In the genomic region with DNA sequence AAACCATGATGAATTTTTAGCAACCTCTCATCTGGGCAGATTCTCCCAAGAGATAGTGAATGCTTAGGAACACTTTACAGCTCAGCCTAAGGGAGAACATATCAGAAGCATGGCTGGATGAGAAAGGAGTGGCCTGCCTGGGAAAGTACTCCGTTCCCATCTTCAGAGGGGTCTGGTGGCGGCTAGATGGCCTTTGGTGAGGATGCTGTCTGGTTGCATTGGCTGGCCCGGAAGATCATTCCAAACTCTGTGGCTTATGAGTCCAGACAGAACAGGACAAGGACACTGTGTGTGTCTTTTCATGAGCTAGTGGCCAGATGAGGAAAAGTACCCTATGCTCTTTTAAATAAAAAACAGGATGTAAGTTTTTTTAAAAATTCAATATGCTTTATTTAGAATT, we compare ENCODE assay signal across 16 cellular contexts. TPM values are rescaled to one million over a fixed set of nuclear protein-coding genes. Genes with fewer than 3 reads are reported as not detected.
DNase-seq lines count a peak whose midpoint lies in the region; ATAC-seq, FAIRE-seq and TF ChIP-seq lines count a peak whose summit lies in the region.
"Had no signal": no experiment of that assay in that cellular context is flagged by ENCODE, and none has a peak within 500 bp of the region (broad histone marks: within the 10 kb centered on the region; RNA-seq: fewer than 3 reads in every experiment).

No MANE protein-coding gene starts in this region.

- H3K9me3 ChIP-seq in heart right ventricle (no peaks in the 10 kb centered on the region), thymus (ENCODE audit: control insufficient read depth) (no peaks in the 10 kb centered on the region), small intestine (ENCODE audit: control insufficient read depth, low read depth) (no peaks in the 10 kb centered on the region)
- H3K9me3 ChIP-seq: HAP-1 had no signal

- no peaks in the 10 kb centered on the region for H3K9me3 Mint-ChIP-seq in activated naive CD4-positive, alpha-beta T cell treated with anti-CD3 and anti-CD28 coated beads, Interleukin-2, amount 10 ng/mL, durations not matched to agents 7 days and 5 days
- H3K9me3 Mint-ChIP-seq in activated CD8-positive, alpha-beta T cell treated with anti-CD3 and anti-CD28 coated beads, Interleukin-2, amount 10 ng/mL, durations not matched to agents 7 days and 5 days (ENCODE audit: insufficient read depth) = no peaks in the 10 kb centered on the region

- FAIRE-seq in small intestine (lab: Jason Lieb, UNC) (no peak), GM12892 (lab: Jason Lieb, UNC) (no peak)

- POLR2A ChIA-PET in activated CD8-positive, alpha-beta T cell treated with anti-CD3 and anti-CD28 coated beads, Interleukin-2, amount 10 ng/mL, durations not matched to agents 7 days and 5 days (lab: Charles Lee) = interaction anchor here (1.0 kb wide), 2 partner anchors 52 to 374 kb away, joined by 3 read pairs; partner anchors contain the start of gene RCCD1

- CTCF ChIA-PET in activated naive CD4-positive, alpha-beta T cell treated with anti-CD3 and anti-CD28 coated beads, Interleukin-2, amount 10 ng/mL, durations not matched to agents 7 days and 5 days (lab: Charles Lee) = interaction anchor here (0.8 to 1.3 kb wide), 2 partner anchors 10 to 18 kb away, joined by 3 to 5 read pairs; no protein-coding TSS in a partner anchor
- CTCF ChIA-PET in activated CD8-positive, alpha-beta T cell treated with anti-CD3 and anti-CD28 coated beads, Interleukin-2, amount 10 ng/mL, durations not matched to agents 7 days and 5 days (lab: Charles Lee) = interaction anchor here (1.2 to 1.6 kb wide), 3 partner anchors 10 to 23 kb away, joined by 4 read pairs; no protein-coding TSS in a partner anchor

- H3K27ac ChIP-seq in heart right ventricle = peak overlapping the region in 8 of 10 donors; percentile 3 to 72 (median 30)
- H3K27ac ChIP-seq in thymus (ENCODE audit: low read depth) = peak overlapping the region; percentile 53
- H3K27ac ChIP-seq in small intestine (ENCODE audit: low read depth in 1 of 2, low read length in 1 of 2) = peak overlapping the region in 1 of 2 donors; percentile 46
- H3K27ac ChIP-seq: epithelial cell of prostate, RWPE1 had no signal

- H3K4me1 ChIP-seq in heart right ventricle (peaks cover 15 to 76% (median 58%) of the 10 kb centered on the region in 9 donors), thymus (ENCODE audit: control insufficient read depth, insufficient read depth, low read length) (peaks cover 14% of the 10 kb centered on the region), small intestine (ENCODE audit: control insufficient read depth in 2 of 2, insufficient read depth in 1 of 2, low read depth in 1 of 2, low read length in 1 of 2) (no peaks in the 10 kb centered on the region)

- no peak for TF ChIP-seq POLR2A in GM12892 (IDR thresholded peaks at IDR 0.05; ENCODE audit: low read depth, low read length)

- no peak for DNase-seq in activated naive CD4-positive, alpha-beta T cell treated with anti-CD3 and anti-CD28 coated beads, Interleukin-2, amount 10 ng/mL, durations not matched to agents 7 days and 5 days
- DNase-seq in activated naive CD4-positive, alpha-beta T cell treated with anti-CD3 and anti-CD28 coated beads, Interleukin-2, amount 50 U/mL, for 16 hours = no peak
- no peak for DNase-seq in activated CD8-positive, alpha-beta T cell treated with anti-CD3 and anti-CD28 coated beads, Interleukin-2, amount 10 ng/mL, durations not matched to agents 7 days and 5 days
- DNase-seq in heart right ventricle = no peak
- DNase-seq in activated gamma-delta T cell treated with Interleukin-2 at 50 U/mL for 16 hours = no peak
- no peak for DNase-seq in small intestine
- DNase-seq in GM12892 (ENCODE audit: insufficient read length) = no peak
- DNase-seq: DND-41; foreskin melanocyte; midbrain; NCI-H2081; stimulated activated naive CD4-positive, alpha-beta T cell treated with Interleukin-2 at 50 U/mL for 16 hours had no signal

- H3K4me1 Mint-ChIP-seq in activated naive CD4-positive, alpha-beta T cell treated with anti-CD3 and anti-CD28 coated beads, Interleukin-2, amount 10 ng/mL, durations not matched to agents 7 days and 5 days = peaks cover 72% of the 10 kb centered on the region
- H3K4me1 Mint-ChIP-seq in activated CD8-positive, alpha-beta T cell treated with anti-CD3 and anti-CD28 coated beads, Interleukin-2, amount 10 ng/mL, durations not matched to agents 7 days and 5 days (ENCODE audit: low read depth) = peaks cover 69% of the 10 kb centered on the region

- H3K4me3 Mint-ChIP-seq in activated naive CD4-positive, alpha-beta T cell treated with anti-CD3 and anti-CD28 coated beads, Interleukin-2, amount 10 ng/mL, durations not matched to agents 7 days and 5 days = no peak overlapping the region
- H3K4me3 Mint-ChIP-seq in activated CD8-positive, alpha-beta T cell treated with anti-CD3 and anti-CD28 coated beads, Interleukin-2, amount 10 ng/mL, durations not matched to agents 7 days and 5 days = no peak overlapping the region

- H3K27ac Mint-ChIP-seq in activated naive CD4-positive, alpha-beta T cell treated with anti-CD3 and anti-CD28 coated beads, Interleukin-2, amount 10 ng/mL, durations not matched to agents 7 days and 5 days = peak overlapping the region; percentile 19
- H3K27ac Mint-ChIP-seq in activated CD8-positive, alpha-beta T cell treated with anti-CD3 and anti-CD28 coated beads, Interleukin-2, amount 10 ng/mL, durations not matched to agents 7 days and 5 days = peak overlapping the region; percentile 51

- TF ChIP-seq CTCF in heart right ventricle (IDR thresholded peaks at IDR 0.05) = no peak

- H3K36me3 ChIP-seq in heart right ventricle (peaks cover 0 to 9% (median 0%) of the 10 kb centered on the region in 9 donors), thymus (ENCODE audit: control insufficient read depth, insufficient read depth) (no peaks in the 10 kb centered on the region), small intestine (ENCODE audit: control insufficient read depth in 2 of 2, insufficient read depth in 2 of 2, low read length in 2 of 2) (peaks cover 0 to 2% of the 10 kb centered on the region in 2 donors)
- H3K36me3 ChIP-seq: HAP-1 had no signal

- peaks cover 60% of the 10 kb centered on the region for H3K36me3 Mint-ChIP-seq in activated naive CD4-positive, alpha-beta T cell treated with anti-CD3 and anti-CD28 coated beads, Interleukin-2, amount 10 ng/mL, durations not matched to agents 7 days and 5 days
- H3K36me3 Mint-ChIP-seq in activated CD8-positive, alpha-beta T cell treated with anti-CD3 and anti-CD28 coated beads, Interleukin-2, amount 10 ng/mL, durations not matched to agents 7 days and 5 days (ENCODE audit: low read depth) = peaks cover 37% of the 10 kb centered on the region

- H3K27me3 ChIP-seq in heart right ventricle (no peaks in the 10 kb centered on the region), thymus (ENCODE audit: control insufficient read depth, insufficient read depth) (no peaks in the 10 kb centered on the region), small intestine (ENCODE audit: control insufficient read depth in 2 of 2, insufficient read depth in 2 of 2, low read length in 2 of 2) (no peaks in the 10 kb centered on the region)

- intact Hi-C loops in heart right ventricle (cut with DNase I) = no loop called here

- WGBS in heart right ventricle, 2 donors = 69 to 71% methylated on average over 3 of the region's 3 CpGs
- WGBS in thymus = over 99% methylated on average over 3 of the region's 3 CpGs
- WGBS in small intestine, 3 donors = 87 to 99% (median 92%) methylated on average over 3 of the region's 3 CpGs

- no peak for ATAC-seq in activated CD8-positive, alpha-beta T cell treated with anti-CD3 and anti-CD28 coated beads, Interleukin-2, amount 10 ng/mL, durations not matched to agents 7 days and 5 days
- peak in 7 of 8 donors; percentile 19 to 76 (median 47) for ATAC-seq in heart right ventricle

- H3K4me3 ChIP-seq in heart right ventricle (no peak overlapping the region), thymus (ENCODE audit: low read length) (no peak overlapping the region), small intestine (ENCODE audit: low read depth in 1 of 2, low read length in 2 of 2) (no peak overlapping the region)
- H3K4me3 ChIP-seq: HAP-1 had no signal

- H3K27me3 Mint-ChIP-seq in activated naive CD4-positive, alpha-beta T cell treated with anti-CD3 and anti-CD28 coated beads, Interleukin-2, amount 10 ng/mL, durations not matched to agents 7 days and 5 days = no peaks in the 10 kb centered on the region
- no peaks in the 10 kb centered on the region for H3K27me3 Mint-ChIP-seq in activated CD8-positive, alpha-beta T cell treated with anti-CD3 and anti-CD28 coated beads, Interleukin-2, amount 10 ng/mL, durations not matched to agents 7 days and 5 days (ENCODE audit: low read depth)

RNA-seq across cellular contexts. Expression of gene CRTC3, which starts 51.2 kb away (rescaled TPM):
- 10 to 100 TPM; 64.9 to 66.6 TPM for total RNA-seq in activated CD8-positive, alpha-beta T cell treated with anti-CD3 and anti-CD28 coated beads, Interleukin-2, amount 10 ng/mL, durations not matched to agents 7 days and 5 days
- 10 to 100 TPM; 25.1 to 34.9 (median 29.4) TPM for total RNA-seq in heart right ventricle
- polyA plus RNA-seq in heart right ventricle (10 to 100 TPM; 11.5 to 12.8 TPM), thymus (17.9 TPM), small intestine (10 to 100 TPM in 1 of 3 donors, 1 to 10 TPM in 2; 3.8 to 11.1 (median 5.9) TPM)
- 18.4 TPM for polyA plus RNA-seq in GM12892 (2012; ENCODE audit: missing spikeins)
